Comparison of ENCODE assay signal across 9 cellular contexts in the genomic region with DNA sequence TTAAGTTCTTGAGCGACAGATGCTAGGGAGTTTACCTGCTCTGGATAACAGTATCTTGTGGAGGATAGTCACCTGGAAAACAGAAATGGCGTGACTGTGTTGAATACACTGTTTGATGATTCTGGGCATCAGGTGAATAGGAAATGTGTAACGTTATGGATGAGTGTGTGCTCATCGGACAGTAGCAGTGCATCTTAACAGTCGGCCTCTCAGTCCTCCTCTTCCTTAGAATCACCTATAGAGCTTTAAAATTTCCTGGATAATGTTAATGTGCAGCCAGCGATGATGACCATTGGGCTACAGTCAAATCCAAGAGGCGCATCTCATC.
A peak's percentile ranks its signal among the peaks of the same experiment; 100 is the strongest.
DNase-seq lines count a peak whose midpoint lies in the region; FAIRE-seq and TF ChIP-seq lines count a peak whose summit lies in the region.
"Had no signal": no experiment of that assay in that cellular context is flagged by ENCODE, and none has a peak within 500 bp of the region (broad histone marks: within the 10 kb centered on the region; RNA-seq: fewer than 3 reads in every experiment).

No MANE protein-coding gene starts in this region.

- H4K91ac ChIP-seq in mesenchymal stem cell (ENCODE audit: low read length), result no peak overlapping the region

- H3K4me1 Mint-ChIP-seq in astrocyte (ENCODE audit: low read depth, unreplicated experiment), result peaks cover 8% of the 10 kb centered on the region

- H3K4me2 ChIP-seq in astrocyte (ENCODE audit: low read length), result peak overlapping the region; percentile 80
- peak overlapping the region; percentile 71 for H3K4me2 ChIP-seq in mesenchymal stem cell (ENCODE audit: low read length, poor library complexity, severe bottlenecking)

- H3K9me3 ChIP-seq in BE2C (no peaks in the 10 kb centered on the region), astrocyte (ENCODE audit: insufficient read depth, low read depth, low read length) (no peaks in the 10 kb centered on the region), mesenchymal stem cell (ENCODE audit: control insufficient read depth, low read length) (no peaks in the 10 kb centered on the region)
- H3K9me3 ChIP-seq: neutrophil had no signal

- H3K14ac ChIP-seq in mesenchymal stem cell (ENCODE audit: low read length in 2 of 2), result no peak overlapping the region

- DNase-seq in BE2C (no peak), HFF-Myc (ENCODE audit: extremely low read depth, low read depth) (no peak), astrocyte (ENCODE audit: low read depth) (no peak), mesenchymal stem cell (no peak), cerebellar cortex (ENCODE audit: low spot score) (no peak), NCI-H1048 (lab: John Stamatoyannopoulos, UW) (no peak), SHP77 (lab: John Stamatoyannopoulos, UW) (no peak), HuH-7.5 (ENCODE audit: low spot score) (no peak)

- H3K9ac ChIP-seq in astrocyte (ENCODE audit: low read length) (no peak overlapping the region), mesenchymal stem cell (ENCODE audit: low read length) (no peak overlapping the region)

- peak overlapping the region; percentile 99 for H3K4me3 Mint-ChIP-seq in astrocyte (ENCODE audit: unreplicated experiment)

- no peaks in the 10 kb centered on the region for H4K20me1 ChIP-seq in astrocyte (ENCODE audit: insufficient read depth, low read length)

- H2AFZ ChIP-seq in astrocyte (ENCODE audit: low read depth, low read length) (peak overlapping the region; percentile 61), mesenchymal stem cell (ENCODE audit: low read depth, low read length) (peak overlapping the region; percentile 74)

- WGBS in mesenchymal stem cell, result 42% methylated on average over 7 of the region's 7 CpGs

- no peaks in the 10 kb centered on the region for H3K79me2 ChIP-seq in astrocyte (ENCODE audit: insufficient read depth, low read length)

- H3K9me3 Mint-ChIP-seq in astrocyte (ENCODE audit: unreplicated experiment), result peaks cover 1% of the 10 kb centered on the region

- peak overlapping the region; percentile 80 for H3K4me3 ChIP-seq in BE2C (ENCODE audit: low read depth, low read length)
- peak overlapping the region; percentile 57 for H3K4me3 ChIP-seq in HFF-Myc (replicated peaks; ENCODE audit: low read depth, low read length)
- H3K4me3 ChIP-seq in astrocyte (ENCODE audit: insufficient read depth, low read depth, low read length), result peak overlapping the region; percentile 63
- H3K4me3 ChIP-seq in mesenchymal stem cell (ENCODE audit: insufficient read depth in 1 of 2, low read depth in 1 of 2, low read length in 2 of 2), result peak overlapping the region; percentile 69 to 77

- H3K27ac Mint-ChIP-seq in astrocyte (ENCODE audit: unreplicated experiment), result peak overlapping the region; percentile 93

- no peak overlapping the region for H2BK12ac ChIP-seq in mesenchymal stem cell (ENCODE audit: low read length in 2 of 2)

- no peak overlapping the region for H4K8ac ChIP-seq in mesenchymal stem cell (ENCODE audit: low read length)

- H3K79me1 ChIP-seq in mesenchymal stem cell (replicated peaks; ENCODE audit: low read length, poor library complexity, severe bottlenecking), result peaks cover 8% of the 10 kb centered on the region

- no peak overlapping the region for H3K18ac ChIP-seq in mesenchymal stem cell (ENCODE audit: low read depth in 1 of 2, low read length in 2 of 2)

- H2BK5ac ChIP-seq in mesenchymal stem cell (ENCODE audit: low read depth, low read length, poor library complexity, severe bottlenecking), result no peak overlapping the region

- no peak for FAIRE-seq in astrocyte (lab: Jason Lieb, UNC)

- H2AK5ac ChIP-seq in mesenchymal stem cell (ENCODE audit: low read length, severe bottlenecking), result no peak overlapping the region

- no peak overlapping the region for H2BK15ac ChIP-seq in mesenchymal stem cell (ENCODE audit: low read depth, poor library complexity, severe bottlenecking)

- H3K23ac ChIP-seq in mesenchymal stem cell (ENCODE audit: low read length in 2 of 2), result no peak overlapping the region

- TF ChIP-seq CTCF in BE2C (IDR thresholded peaks at IDR 0.05; ENCODE audit: low read depth, low read length), result no peak
- TF ChIP-seq CTCF in HFF-Myc (IDR thresholded peaks at IDR 0.05; ENCODE audit: low read depth, low read length, missing control alignments), result no peak
- TF ChIP-seq CTCF in astrocyte (IDR thresholded peaks at IDR 0.05; ENCODE audit: insufficient read depth, low read depth, low read length), result no peak

- H3K27ac ChIP-seq in astrocyte (ENCODE audit: low read depth, low read length) (no peak overlapping the region), mesenchymal stem cell (ENCODE audit: low read length, poor library complexity, severe bottlenecking) (no peak overlapping the region)
- H3K27ac ChIP-seq: neutrophil had no signal

- H3K36me3 Mint-ChIP-seq in astrocyte (ENCODE audit: low read depth, unreplicated experiment), result no peaks in the 10 kb centered on the region

- H3K4me1 ChIP-seq in BE2C (no peaks in the 10 kb centered on the region), astrocyte (ENCODE audit: insufficient read depth, low read length) (no peaks in the 10 kb centered on the region), mesenchymal stem cell (ENCODE audit: control insufficient read depth, insufficient read depth, low read depth, low read length) (peaks cover 2% of the 10 kb centered on the region)

- H3K27me3 Mint-ChIP-seq in astrocyte (ENCODE audit: low read depth, unreplicated experiment), result no peaks in the 10 kb centered on the region

- no peak overlapping the region for H3K4ac ChIP-seq in mesenchymal stem cell (ENCODE audit: low read depth in 1 of 2, low read length in 2 of 2)

- H3K27me3 ChIP-seq in BE2C (no peaks in the 10 kb centered on the region), astrocyte (ENCODE audit: insufficient read depth, low read length) (no peaks in the 10 kb centered on the region), mesenchymal stem cell (ENCODE audit: control insufficient read depth in 1 of 2, insufficient read depth in 1 of 2, low read length in 2 of 2) (peaks cover 0 to 16% of the 10 kb centered on the region in 2 experiments)

- H2BK120ac ChIP-seq in mesenchymal stem cell (ENCODE audit: low read depth, low read length), result no peak overlapping the region

- H3K36me3 ChIP-seq in BE2C (no peaks in the 10 kb centered on the region), astrocyte (ENCODE audit: insufficient read depth, low read length) (no peaks in the 10 kb centered on the region), mesenchymal stem cell (ENCODE audit: control insufficient read depth in 1 of 2, insufficient read depth in 2 of 2, low read depth in 1 of 2, low read length in 2 of 2) (no peaks in the 10 kb centered on the region)
- H3K36me3 ChIP-seq: neutrophil had no signal
